19 cellular contexts compared by ENCODE assay signal in the genomic region with DNA sequence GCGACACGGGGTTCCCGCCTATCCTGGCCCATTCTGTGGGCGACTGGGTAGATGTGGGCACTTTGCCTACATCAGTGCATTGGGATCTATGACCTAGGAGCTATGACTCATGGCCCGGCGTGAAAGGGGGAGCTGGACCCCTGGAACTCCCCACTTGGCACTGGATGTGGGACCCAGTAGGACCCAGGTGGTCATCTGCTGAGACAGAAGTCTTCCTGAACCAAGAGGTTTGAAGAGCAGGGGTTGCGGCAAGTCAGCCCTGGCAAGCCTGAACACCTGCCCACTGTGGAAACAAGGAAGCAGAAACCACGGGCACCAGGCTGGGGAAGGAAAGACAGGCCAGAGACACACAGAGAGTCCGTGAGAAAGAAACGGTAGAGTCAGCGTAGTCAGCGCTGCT.
DNase-seq lines count a peak whose midpoint lies in the region; ATAC-seq and TF ChIP-seq lines count a peak whose summit lies in the region.
"Had no signal": no experiment of that assay in that cellular context is flagged by ENCODE, and none has a peak within 500 bp of the region (broad histone marks: within the 10 kb centered on the region; RNA-seq: fewer than 3 reads in every experiment).

No MANE protein-coding gene starts in this region.

- DNase-seq in NCI-H345 (lab: John Stamatoyannopoulos, UW) (peak; percentile 73), NCI-H345 treated with DMSO at 0.1 percent for 48 hours (lab: John Stamatoyannopoulos, UW; ENCODE audit: unreplicated experiment) (no peak), RPMI8226 (peak; percentile 22), mesenteric fat pad (ENCODE audit: low spot score) (peak; percentile 76), thyroid gland (peak; percentile 37 to 41), HAP-1 (ENCODE audit: low spot score in 2 of 2) (no peak)
- DNase-seq: ACHN; BE2C; C1 segment of cervical spinal cord; CD4-positive, CD25-positive, alpha-beta regulatory T cell; CD8-positive, alpha-beta memory T cell; DMS53; GDM1; HFFc6 had no signal

- no peak for ATAC-seq in GM19351 (IDR thresholded peaks at IDR 0.05; ENCODE audit: unreplicated experiment)
- ATAC-seq: HCT116 had no signal

- no peaks in the 10 kb centered on the region for H3K27me3 ChIP-seq in thyroid gland
- no peaks in the 10 kb centered on the region for H3K27me3 ChIP-seq in HAP-1 (ENCODE audit: low read depth)
- H3K27me3 ChIP-seq: BE2C had no signal

- H3K9me3 ChIP-seq in thyroid gland = no peaks in the 10 kb centered on the region
- no peaks in the 10 kb centered on the region for H3K9me3 ChIP-seq in HAP-1
- H3K9me3 ChIP-seq: BE2C had no signal

- WGBS in thyroid gland, 2 donors = 67 to 76% methylated on average over 10 of the region's 12 CpGs

- no peaks in the 10 kb centered on the region for H3K36me3 ChIP-seq in thyroid gland
- no peaks in the 10 kb centered on the region for H3K36me3 ChIP-seq in HAP-1 (replicated peaks)
- H3K36me3 ChIP-seq: BE2C had no signal

- no peak for TF ChIP-seq POLR2A in thyroid gland (IDR thresholded peaks at IDR 0.05)

- in situ Hi-C loops in HAP-1 (cut with MboI; ENCODE audit: low sequenced_read_pairs) = no loop called here

- intact Hi-C loops in thyroid gland (cut with DNase I) = no loop called here

- no peak overlapping the region for H3K4me3 ChIP-seq in thyroid gland (replicated peaks in 1 of 3)
- no peak overlapping the region for H3K4me3 ChIP-seq in HAP-1
- H3K4me3 ChIP-seq: GM23338 had no signal

- H3K27ac ChIP-seq in thyroid gland = peak overlapping the region in 2 of 3 donors; percentile 68 to 72
- H3K27ac ChIP-seq: HL-60, KMS-11 had no signal

- H3K4me1 ChIP-seq in thyroid gland = peaks cover 28 to 33% of the 10 kb centered on the region in 2 donors
- H3K4me1 ChIP-seq in HAP-1 = no peaks in the 10 kb centered on the region
- H3K4me1 ChIP-seq: BE2C had no signal

- TF ChIP-seq CTCF in thyroid gland (IDR thresholded peaks at IDR 0.05) = no peak

Comparison
In these comparisons a context has a peak if more than half of its experiments do, and no peak if none do; other contexts are left out.
1. DNase-seq: peak in NCI-H345 (single experiment), RPMI8226 (single experiment), mesenteric fat pad (single experiment) and thyroid gland (2 of 2); none in NCI-H345 treated with DMSO at 0.1 percent for 48 hours (single experiment) and HAP-1 (0 of 2).